36 cellular contexts compared by ENCODE assay signal in the genomic region with DNA sequence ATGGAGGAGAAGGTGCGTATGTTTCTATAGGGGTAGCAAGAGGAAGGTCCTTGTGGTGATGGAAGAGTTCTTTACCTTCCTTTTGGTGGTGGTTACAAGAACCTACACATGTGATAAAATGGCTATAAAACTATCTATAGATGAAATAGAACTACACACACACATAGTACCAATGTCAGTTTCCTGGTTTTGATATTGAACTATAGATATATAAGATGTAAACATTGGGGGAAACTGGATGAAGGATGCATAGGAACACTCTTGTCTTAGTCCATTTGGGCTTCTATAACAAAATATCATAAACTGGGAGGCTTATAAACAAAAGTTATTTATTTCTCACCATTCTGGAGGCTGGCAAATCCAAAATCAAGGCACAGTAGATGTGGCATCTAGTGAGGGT.
"Had no signal": no experiment of that assay in that cellular context is flagged by ENCODE, and none has a peak within 500 bp of the region (broad histone marks: within the 10 kb centered on the region; RNA-seq: fewer than 3 reads in every experiment).

No MANE protein-coding gene starts in this region.

- H3K27ac Mint-ChIP-seq: activated naive CD4-positive, alpha-beta T cell treated with anti-CD3 and anti-CD28 coated beads for 36 hours; activated naive CD4-positive, alpha-beta T cell treated with anti-CD3 and anti-CD28 coated beads, Interleukin-2, amount 10 ng/mL, durations not matched to agents 7 days and 5 days; activated naive CD4-positive, alpha-beta T cell treated with anti-CD3 and anti-CD28 coated beads, Interleukin-2, amount 50 U/mL, for 72 hours; activated naive CD8-positive, alpha-beta T cell; activated naive CD8-positive, alpha-beta T cell treated with anti-CD3 and anti-CD28 coated beads for 36 hours; activated naive CD8-positive, alpha-beta T cell treated with anti-CD3 and anti-CD28 coated beads, Interleukin-2, amount 10 ng/mL, durations not matched to agents 7 days and 5 days; activated naive CD8-positive, alpha-beta T cell treated with anti-CD3 and anti-CD28 coated beads, Interleukin-2, amount 50 U/mL, for 24 hours; activated T-cell treated with anti-CD3 and anti-CD28 coated beads, Interleukin-2, amount 50 U/mL, for 24 hours; activated T-cell treated with anti-CD3 and anti-CD28 coated beads, Interleukin-2, amount 50 U/mL, for 72 hours; activated T-helper 1 cell treated with anti-CD3 and anti-CD28 coated beads, Interleukin-12 subunit alpha, Interleukin-12 subunit beta, Interleukin-2, Interleukin-4 antibody, amounts not matched to agents 30 ng/mL and 10 ng/mL and 1 ng/mL, durations not matched to agents 14 hours and 24 hours and 36 hours; activated T-helper 17 cell treated with anti-CD3 and anti-CD28 coated beads, Interleukin-2, amount 50 U/mL, for 72 hours; activated T-helper 2 cell treated with anti-CD3 and anti-CD28 coated beads, Interferon-gamma antibody, Interleukin-2, Interleukin-4, amounts not matched to agents 10 μg/mL and 5 μg/mL and 100 μg/mL, durations not matched to agents 14 hours and 24 hours and 36 hours; brain had no signal

- H3K36me3 Mint-ChIP-seq: activated naive CD4-positive, alpha-beta T cell treated with anti-CD3 and anti-CD28 coated beads, Interleukin-2, amount 10 ng/mL, durations not matched to agents 7 days and 5 days; activated naive CD4-positive, alpha-beta T cell treated with anti-CD3 and anti-CD28 coated beads, Interleukin-2, amount 50 U/mL, for 72 hours; activated naive CD8-positive, alpha-beta T cell; activated naive CD8-positive, alpha-beta T cell treated with anti-CD3 and anti-CD28 coated beads for 36 hours; activated naive CD8-positive, alpha-beta T cell treated with anti-CD3 and anti-CD28 coated beads, Interleukin-2, amount 10 ng/mL, durations not matched to agents 7 days and 5 days; brain had no signal

- H3K4me1 Mint-ChIP-seq: activated naive CD4-positive, alpha-beta T cell treated with anti-CD3 and anti-CD28 coated beads, Interleukin-2, amount 10 ng/mL, durations not matched to agents 7 days and 5 days; activated naive CD8-positive, alpha-beta T cell treated with anti-CD3 and anti-CD28 coated beads for 36 hours; activated naive CD8-positive, alpha-beta T cell treated with anti-CD3 and anti-CD28 coated beads, Interleukin-2, amount 10 ng/mL, durations not matched to agents 7 days and 5 days; activated naive CD8-positive, alpha-beta T cell treated with anti-CD3 and anti-CD28 coated beads, Interleukin-2, amount 50 U/mL, for 24 hours; activated T-helper 17 cell treated with anti-CD3 and anti-CD28 coated beads, Interleukin-2, amount 50 U/mL, for 72 hours; brain; central memory CD8-positive, alpha-beta T cell had no signal

- H3K9me3 ChIP-seq: adrenal gland, ascending aorta, body of pancreas, breast epithelium had no signal

- H3K27ac ChIP-seq: adrenal gland, ascending aorta, body of pancreas, brain microvascular endothelial cell, breast epithelium, cardiac muscle cell had no signal

- H3K4me1 ChIP-seq: ascending aorta, body of pancreas, breast epithelium had no signal

- H3K4me3 ChIP-seq: adrenal gland, ascending aorta, body of pancreas, breast epithelium, cardiac muscle cell had no signal

- DNase-seq: activated effector memory CD4-positive, alpha-beta T cell treated with anti-CD3 and anti-CD28 coated beads, Interleukin-2, amount 50 U/mL, for 16 hours; activated effector memory CD4-positive, alpha-beta T cell treated with Interleukin-2 at 50 U/mL for 16 hours; activated gamma-delta T cell; activated gamma-delta T cell treated with Interleukin-2 at 50 U/mL for 16 hours; activated naive CD4-positive, alpha-beta T cell treated with anti-CD3 and anti-CD28 coated beads for 36 hours; activated naive CD4-positive, alpha-beta T cell treated with anti-CD3 and anti-CD28 coated beads, Interleukin-2, amount 10 ng/mL, durations not matched to agents 7 days and 5 days; activated naive CD4-positive, alpha-beta T cell treated with anti-CD3 and anti-CD28 coated beads, Interleukin-2, amount 50 U/mL, for 16 hours; activated naive CD4-positive, alpha-beta T cell treated with Interleukin-2 at 50 U/mL for 16 hours; activated naive CD8-positive, alpha-beta T cell treated with anti-CD3 and anti-CD28 coated beads for 36 hours; activated naive CD8-positive, alpha-beta T cell treated with anti-CD3 and anti-CD28 coated beads, Interleukin-2, amount 10 ng/mL, durations not matched to agents 7 days and 5 days; activated naive CD8-positive, alpha-beta T cell treated with anti-CD3 and anti-CD28 coated beads, Interleukin-2, amount 50 U/mL, for 24 hours; activated T-cell treated with anti-CD3 and anti-CD28 coated beads, Interleukin-2, amount 50 U/mL, for 1 hour; activated T-cell treated with anti-CD3 and anti-CD28 coated beads, Interleukin-2, amount 50 U/mL, for 24 hours; activated T-cell treated with anti-CD3 and anti-CD28 coated beads, Interleukin-2, amount 50 U/mL, for 4 hours; activated T-cell treated with anti-CD3 and anti-CD28 coated beads, Interleukin-2, amount 50 U/mL, for 48 hours; activated T-cell treated with anti-CD3 and anti-CD28 coated beads, Interleukin-2, amount 50 U/mL, for 72 hours; adrenal gland; amniotic stem cell; amygdala; anterior cingulate cortex; aorta; body of pancreas; brain microvascular endothelial cell; caudate nucleus; central memory CD4-positive, alpha-beta T cell; cerebellar nuclear complex had no signal

- H3K9me3 Mint-ChIP-seq: activated naive CD4-positive, alpha-beta T cell treated with anti-CD3 and anti-CD28 coated beads for 36 hours; activated naive CD4-positive, alpha-beta T cell treated with anti-CD3 and anti-CD28 coated beads, Interleukin-2, amount 10 ng/mL, durations not matched to agents 7 days and 5 days; activated naive CD4-positive, alpha-beta T cell treated with anti-CD3 and anti-CD28 coated beads, Interleukin-2, amount 50 U/mL, for 72 hours; activated naive CD8-positive, alpha-beta T cell treated with anti-CD3 and anti-CD28 coated beads for 36 hours; activated naive CD8-positive, alpha-beta T cell treated with anti-CD3 and anti-CD28 coated beads, Interleukin-2, amount 10 ng/mL, durations not matched to agents 7 days and 5 days; activated naive CD8-positive, alpha-beta T cell treated with anti-CD3 and anti-CD28 coated beads, Interleukin-2, amount 50 U/mL, for 24 hours; activated T-cell treated with anti-CD3 and anti-CD28 coated beads, Interleukin-2, amount 50 U/mL, for 24 hours; activated T-cell treated with anti-CD3 and anti-CD28 coated beads, Interleukin-2, amount 50 U/mL, for 4 hours; activated T-cell treated with anti-CD3 and anti-CD28 coated beads, Interleukin-2, amount 50 U/mL, for 72 hours; activated T-helper 1 cell treated with anti-CD3 and anti-CD28 coated beads, Interleukin-12 subunit alpha, Interleukin-12 subunit beta, Interleukin-2, Interleukin-4 antibody, amounts not matched to agents 30 ng/mL and 10 ng/mL and 1 ng/mL, durations not matched to agents 14 hours and 24 hours and 36 hours; activated T-helper 17 cell treated with anti-CD3 and anti-CD28 coated beads, Interleukin-2, amount 50 U/mL, for 72 hours; activated T-helper 2 cell treated with anti-CD3 and anti-CD28 coated beads, Interferon-gamma antibody, Interleukin-2, Interleukin-4, amounts not matched to agents 10 μg/mL and 5 μg/mL and 100 μg/mL, durations not matched to agents 14 hours and 24 hours and 36 hours; central memory CD8-positive, alpha-beta T cell had no signal

- H3K4me3 Mint-ChIP-seq: activated naive CD4-positive, alpha-beta T cell treated with anti-CD3 and anti-CD28 coated beads for 36 hours; activated naive CD4-positive, alpha-beta T cell treated with anti-CD3 and anti-CD28 coated beads, Interleukin-2, amount 10 ng/mL, durations not matched to agents 7 days and 5 days; activated naive CD8-positive, alpha-beta T cell; activated naive CD8-positive, alpha-beta T cell treated with anti-CD3 and anti-CD28 coated beads for 36 hours; activated naive CD8-positive, alpha-beta T cell treated with anti-CD3 and anti-CD28 coated beads, Interleukin-2, amount 10 ng/mL, durations not matched to agents 7 days and 5 days; activated naive CD8-positive, alpha-beta T cell treated with anti-CD3 and anti-CD28 coated beads, Interleukin-2, amount 50 U/mL, for 24 hours; activated T-cell treated with anti-CD3 and anti-CD28 coated beads, Interleukin-2, amount 50 U/mL, for 24 hours; activated T-cell treated with anti-CD3 and anti-CD28 coated beads, Interleukin-2, amount 50 U/mL, for 4 hours; activated T-cell treated with anti-CD3 and anti-CD28 coated beads, Interleukin-2, amount 50 U/mL, for 72 hours; activated T-helper 1 cell treated with anti-CD3 and anti-CD28 coated beads, Interleukin-12 subunit alpha, Interleukin-12 subunit beta, Interleukin-2, Interleukin-4 antibody, amounts not matched to agents 30 ng/mL and 10 ng/mL and 1 ng/mL, durations not matched to agents 14 hours and 24 hours and 36 hours; activated T-helper 17 cell treated with anti-CD3 and anti-CD28 coated beads, Interleukin-2, amount 50 U/mL, for 72 hours; brain; central memory CD8-positive, alpha-beta T cell had no signal

- H3K36me3 ChIP-seq: adrenal gland, ascending aorta, brain microvascular endothelial cell, breast epithelium, cardiac muscle cell had no signal
